In the genomic region with DNA sequence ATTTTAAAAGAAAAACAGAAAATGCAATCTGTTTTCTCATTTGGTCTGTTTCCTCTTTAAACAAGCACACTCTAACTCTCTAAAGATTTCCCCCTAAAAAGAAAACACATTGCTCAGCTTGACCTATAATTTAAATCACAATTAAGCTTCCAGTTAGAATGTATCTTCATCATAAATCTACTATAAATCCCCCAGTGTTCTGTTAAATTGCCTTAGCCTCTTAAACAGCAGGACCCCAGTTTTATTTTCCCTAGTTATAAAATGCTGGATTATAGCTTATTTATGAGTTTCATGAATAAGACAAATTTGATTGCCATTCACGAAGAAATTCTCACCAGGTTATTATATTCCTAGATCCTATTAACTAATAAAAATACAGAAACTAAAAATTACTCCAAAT, we compare ENCODE assay signal across 27 cellular contexts. TPM values are rescaled to one million over a fixed set of nuclear protein-coding genes. Genes with fewer than 3 reads are reported as not detected.
DNase-seq lines count a peak whose midpoint lies in the region; ATAC-seq, FAIRE-seq and TF ChIP-seq lines count a peak whose summit lies in the region.
"Had no signal": no experiment of that assay in that cellular context is flagged by ENCODE, and none has a peak within 500 bp of the region (broad histone marks: within the 10 kb centered on the region; RNA-seq: fewer than 3 reads in every experiment).

No MANE protein-coding gene starts in this region.

- no peak overlapping the region for H3K4me3 Mint-ChIP-seq in HFFc6
- H3K4me3 Mint-ChIP-seq: CD14-positive monocyte; CD4-positive, alpha-beta memory T cell; CD4-positive, CD25-positive, alpha-beta regulatory T cell; CD8-positive, alpha-beta memory T cell had no signal

- H3K4me3 ChIP-seq in ACC112 (ENCODE audit: low read depth, low read length), result no peak overlapping the region
- H3K4me3 ChIP-seq: BLaER1, GM12878 had no signal

- no peaks in the 10 kb centered on the region; the same call in 1 of the 2 replicates for H3K9me3 Mint-ChIP-seq in HFFc6

- no peaks in the 10 kb centered on the region for H3K36me3 ChIP-seq in ACC112 (ENCODE audit: insufficient read depth, low read length)
- H3K36me3 ChIP-seq: BE2C, BLaER1 had no signal

- CTCF ChIA-PET in HEK293T (lab: Yijun Ruan, JAX), result no interaction called here

- H3K36me3 Mint-ChIP-seq in HFFc6 (ENCODE audit: low read depth), result no peaks in the 10 kb centered on the region
- H3K36me3 Mint-ChIP-seq: CD4-positive, alpha-beta memory T cell; CD4-positive, CD25-positive, alpha-beta regulatory T cell had no signal

- peaks cover 6% of the 10 kb centered on the region; the same call in 1 of the 2 replicates for H3K4me1 Mint-ChIP-seq in HFFc6 (ENCODE audit: low read depth)
- H3K4me1 Mint-ChIP-seq: CD4-positive, alpha-beta memory T cell; CD8-positive, alpha-beta memory T cell had no signal

- POLR2A ChIA-PET in HEK293T (lab: Yijun Ruan, JAX), result interaction anchor here (0.9 kb wide), 1 partner anchor 8 kb away, joined by 3 read pairs; the partner anchor contains the start of gene SMC2

- H3K27ac ChIP-seq in ACC112 (ENCODE audit: low read depth, low read length), result no peak overlapping the region
- H3K27ac ChIP-seq: BLaER1 had no signal

- no peak overlapping the region for H3K27ac Mint-ChIP-seq in HFFc6
- H3K27ac Mint-ChIP-seq: CD14-positive monocyte; CD4-positive, alpha-beta memory T cell; CD4-positive, CD25-positive, alpha-beta regulatory T cell; CD8-positive, alpha-beta memory T cell had no signal

- no peaks in the 10 kb centered on the region for H3K79me2 ChIP-seq in ACC112 (ENCODE audit: control insufficient read depth, insufficient read depth, low read length, unreplicated experiment)

- H3K4me1 ChIP-seq in ACC112 (ENCODE audit: control insufficient read depth, insufficient read depth, low read length, unreplicated experiment), result peaks cover 3% of the 10 kb centered on the region
- H3K4me1 ChIP-seq: BE2C had no signal

- no peaks in the 10 kb centered on the region for H3K27me3 ChIP-seq in ACC112 (ENCODE audit: insufficient read depth, low read length)
- H3K27me3 ChIP-seq: BE2C, BLaER1 had no signal

- peaks cover 5% of the 10 kb centered on the region; the same call in 1 of the 2 replicates for H3K27me3 Mint-ChIP-seq in HFFc6 (ENCODE audit: insufficient read depth)

- FAIRE-seq in endometrium (lab: Jason Lieb, UNC), result peak; percentile 21
- FAIRE-seq: A204.1, GM12878, GM12892, GM18507 had no signal

- DNase-seq in HEK293T (ENCODE audit: extremely low spot score) (no peak), cardiac septum (ENCODE audit: low spot score) (no peak), HFFc6 (no peak)
- DNase-seq: 8988T; ACHN; BE2C; C1 segment of cervical spinal cord; CD4-positive, alpha-beta memory T cell; CD4-positive, CD25-positive, alpha-beta regulatory T cell; CD8-positive, alpha-beta memory T cell; COR-L47; DMS 273 treated with DMSO at 0.1 percent for 48 hours; DMS153; DMS53; DMS79; DND-41; EL; GDM1 had no signal

- H2AFZ ChIP-seq in ACC112 (ENCODE audit: low read length, unreplicated experiment), result peak overlapping the region; percentile 6

- intact Hi-C loops in cardiac septum (cut with DNase I), result no loop called here

- no peak for TF ChIP-seq CTCF in HFFc6 (IDR thresholded peaks at IDR 0.05)

- ATAC-seq in HG02759 (IDR thresholded peaks at IDR 0.05; ENCODE audit: unreplicated experiment), result no peak
- ATAC-seq: GM12878 had no signal

TF ChIP-seq in HEK293T, 16 proteins besides CTCF, POLR2A, EP300 and RAD21:
- TF ChIP-seq NFRKB (IDR thresholded peaks at IDR 0.05) (no peak), BHLHE40 (IDR thresholded peaks at IDR 0.05; ENCODE audit: borderline replicate concordance) (no peak), FOXA1 (IDR thresholded peaks at IDR 0.05) (no peak), PKNOX1 (IDR thresholded peaks at IDR 0.05) (peak; percentile 76), SP1 (IDR thresholded peaks at IDR 0.05) (no peak), ELF4 (IDR thresholded peaks at IDR 0.05) (no peak), ARNT (IDR thresholded peaks at IDR 0.05) (no peak), FOXK2 (IDR thresholded peaks at IDR 0.05) (no peak), TARDBP (IDR thresholded peaks at IDR 0.05) (no peak), L3MBTL2 (conservative IDR thresholded peaks at IDR 0.05) (no peak), FOXM1 (IDR thresholded peaks at IDR 0.05; ENCODE audit: borderline replicate concordance) (no peak), HDGF (IDR thresholded peaks at IDR 0.05; ENCODE audit: borderline replicate concordance) (no peak), CTBP1 (IDR thresholded peaks at IDR 0.05; ENCODE audit: borderline replicate concordance) (peak; percentile 80; the same call in 1 of the 2 replicates)

RNA-seq across cellular contexts. Expression of gene SMC2, which starts 8.6 kb away (rescaled TPM):
- 8.4 TPM for total RNA-seq in cardiac septum
- 10 to 100 TPM; 18.7 to 35.7 (median 33.8) TPM for total RNA-seq in HFFc6 (2021; fragmentation: NEBNext Ultra II Directional; extraction: Animal tissue kit (Norgen Biotek cat#: 25700))
